In genomic region chr12:95859344-95859816, GRCh38 we compare ENCODE assay signal across 8 cellular contexts. TPM values are rescaled to one million over a fixed set of nuclear protein-coding genes. Genes with fewer than 3 reads are reported as not detected.
A peak's percentile ranks its signal among the peaks of the same experiment; 100 is the strongest.
DNase-seq lines count a peak whose midpoint lies in the region; ATAC-seq and TF ChIP-seq lines count a peak whose summit lies in the region.

No MANE protein-coding gene starts in this region.

- H3K9ac ChIP-seq in HCT116 (ENCODE audit: low read length) (peak overlapping the region; percentile 91), OCI-LY1 (ENCODE audit: low read length) (peak overlapping the region; percentile 76), mesenchymal stem cell (ENCODE audit: low read length) (peak overlapping the region; percentile 97)

- no peak overlapping the region for H2BK12ac ChIP-seq in mesenchymal stem cell (ENCODE audit: low read length in 2 of 2)

- BruUV-seq in HCT116 (replicated peaks; lab: Mats Ljungman, UMichigan) = TSS peak; percentile 37

- H2AFZ ChIP-seq in HCT116 (ENCODE audit: low read depth, low read length, poor library complexity, severe bottlenecking) = no peak overlapping the region
- no peak overlapping the region for H2AFZ ChIP-seq in OCI-LY1 (ENCODE audit: low read length)
- peak overlapping the region; percentile 46 for H2AFZ ChIP-seq in mesenchymal stem cell (ENCODE audit: low read depth, low read length)

- H3K4me3 ChIP-seq in HCT116 (replicated peaks in 1 of 2; ENCODE audit: low read depth in 1 of 2, low read length in 2 of 2) (peak overlapping the region; percentile 83 to 94), OCI-LY1 (ENCODE audit: low read depth, low read length, poor library complexity, severe bottlenecking) (peak overlapping the region; percentile 79), mesenchymal stem cell (ENCODE audit: insufficient read depth in 1 of 2, low read depth in 1 of 2, low read length in 2 of 2) (peak overlapping the region; percentile 75 to 99)

- H3K9me2 ChIP-seq in HCT116 (ENCODE audit: insufficient read depth) (no peaks in the 10 kb centered on the region), OCI-LY1 (ENCODE audit: low read depth, low read length) (no peaks in the 10 kb centered on the region)

- peak; percentile 56 for DNase-seq in Daoy (ENCODE audit: low read depth)
- no peak for DNase-seq in HCT116 (ENCODE audit: low read depth, low spot score)
- DNase-seq in cerebellum (ENCODE audit: low spot score) = peak; percentile 8
- DNase-seq in mesenchymal stem cell = peak; percentile 58
- no peak for DNase-seq in UCSD-AML1 (lab: John Stamatoyannopoulos, UW; ENCODE audit: unreplicated experiment)
- DNase-seq in HFFc6 = no peak

- CTCF ChIA-PET in HCT116 (lab: Charles Lee) = no interaction called here

- H3F3A ChIP-seq in OCI-LY1 (ENCODE audit: insufficient read depth, low read length) = no peaks in the 10 kb centered on the region

- no peak overlapping the region for H2AK5ac ChIP-seq in mesenchymal stem cell (ENCODE audit: low read length, severe bottlenecking)

- H3K27me3 ChIP-seq in HCT116 (ENCODE audit: insufficient read depth, low read length) (no peaks in the 10 kb centered on the region), OCI-LY1 (ENCODE audit: insufficient read depth, low read length) (no peaks in the 10 kb centered on the region), mesenchymal stem cell (ENCODE audit: control insufficient read depth in 1 of 2, insufficient read depth in 1 of 2, low read length in 2 of 2) (peaks cover 0 to 4% of the 10 kb centered on the region in 2 experiments)

- no peak for TF ChIP-seq CTCF in HCT116 (IDR thresholded peaks at IDR 0.05 in 2 of 3, conservative IDR thresholded peaks at IDR 0.05 in 1 of 3; ENCODE audit: borderline replicate concordance in 1 of 3, insufficient read depth in 1 of 3, low read depth in 2 of 3, low read length in 2 of 3)
- TF ChIP-seq CTCF in OCI-LY1 (IDR thresholded peaks at IDR 0.05; ENCODE audit: low read length) = no peak
- no peak for TF ChIP-seq CTCF in HFFc6 (IDR thresholded peaks at IDR 0.05)

- H3K4ac ChIP-seq in mesenchymal stem cell (ENCODE audit: low read depth in 1 of 2, low read length in 2 of 2) = no peak overlapping the region

- peak overlapping the region; percentile 95 for H4K8ac ChIP-seq in mesenchymal stem cell (ENCODE audit: low read length)

- H3K9me3 ChIP-seq in HCT116 (ENCODE audit: control insufficient read depth in 1 of 2, insufficient read depth in 1 of 2, low read depth in 1 of 2, low read length in 2 of 2) (no peaks in the 10 kb centered on the region), OCI-LY1 (ENCODE audit: low read length) (no peaks in the 10 kb centered on the region), mesenchymal stem cell (ENCODE audit: control insufficient read depth, low read length) (no peaks in the 10 kb centered on the region)

- H3K23ac ChIP-seq in mesenchymal stem cell (ENCODE audit: low read length in 2 of 2) = no peak overlapping the region

- peak; percentile 26 for ATAC-seq in HCT116
- no peak for ATAC-seq in GM19452 (IDR thresholded peaks at IDR 0.05; ENCODE audit: unreplicated experiment)

- H3K14ac ChIP-seq in mesenchymal stem cell (ENCODE audit: low read length in 2 of 2) = no peak overlapping the region

- no peak overlapping the region for H3K4me3 Mint-ChIP-seq in HFFc6

- intact Hi-C loops in HCT116 (cut with micrococcal nuclease) = no loop called here

- no peak for TF ChIP-seq POLR2A in HCT116 (IDR thresholded peaks at IDR 0.05; ENCODE audit: borderline replicate concordance, extremely low read depth, insufficient read depth, insufficient read length)

- H3K18ac ChIP-seq in mesenchymal stem cell (ENCODE audit: low read depth in 1 of 2, low read length in 2 of 2) = no peak overlapping the region

- no peak overlapping the region for H4K91ac ChIP-seq in mesenchymal stem cell (ENCODE audit: low read length)

- no peak overlapping the region for H3K27ac Mint-ChIP-seq in HFFc6

- peaks cover 2% of the 10 kb centered on the region for H3K79me1 ChIP-seq in mesenchymal stem cell (replicated peaks; ENCODE audit: low read length, poor library complexity, severe bottlenecking)

- H3K27me3 Mint-ChIP-seq in HFFc6 (ENCODE audit: insufficient read depth) = peaks cover 2% of the 10 kb centered on the region

- POLR2A ChIA-PET in HCT116 (lab: Charles Lee) = no interaction called here

- peaks cover 26% of the 10 kb centered on the region for H3K36me3 Mint-ChIP-seq in HFFc6 (ENCODE audit: low read depth)

- H3K36me3 ChIP-seq in HCT116 (ENCODE audit: control insufficient read depth in 1 of 2, insufficient read depth in 2 of 2, low read length in 2 of 2) = peaks cover 20 to 33% of the 10 kb centered on the region in 2 experiments
- peaks cover 39% of the 10 kb centered on the region for H3K36me3 ChIP-seq in OCI-LY1 (ENCODE audit: insufficient read depth, low read length)
- peaks cover 7 to 34% of the 10 kb centered on the region in 2 experiments for H3K36me3 ChIP-seq in mesenchymal stem cell (ENCODE audit: control insufficient read depth in 1 of 2, insufficient read depth in 2 of 2, low read depth in 1 of 2, low read length in 2 of 2)

- peak overlapping the region; percentile 46 for H2BK15ac ChIP-seq in mesenchymal stem cell (ENCODE audit: low read depth, poor library complexity, severe bottlenecking)

- H3K4me2 ChIP-seq in HCT116 (ENCODE audit: low read length) (peak overlapping the region; percentile 65), OCI-LY1 (ENCODE audit: low read length) (peak overlapping the region; percentile 77), mesenchymal stem cell (ENCODE audit: low read length, poor library complexity, severe bottlenecking) (peak overlapping the region; percentile 73)

- 0 out of 2 replicates have a peak, but pooled peaks cover 6% of the 10 kb centered on the region for H3K4me1 Mint-ChIP-seq in HFFc6 (ENCODE audit: low read depth)

- H2BK5ac ChIP-seq in mesenchymal stem cell (ENCODE audit: low read depth, low read length, poor library complexity, severe bottlenecking) = no peak overlapping the region

- H3K79me2 ChIP-seq in HCT116 (ENCODE audit: insufficient read depth, low read length) = peaks cover 57% of the 10 kb centered on the region
- H3K79me2 ChIP-seq in OCI-LY1 (ENCODE audit: insufficient read depth, low read length) = peaks cover 38% of the 10 kb centered on the region

- H3K27ac ChIP-seq in HCT116 (ENCODE audit: low read depth, low read length) = peak overlapping the region; percentile 64
- H3K27ac ChIP-seq in OCI-LY1 (ENCODE audit: low read depth, low read length, poor library complexity, severe bottlenecking) = peak overlapping the region; percentile 58
- peak overlapping the region; percentile 67 for H3K27ac ChIP-seq in mesenchymal stem cell (ENCODE audit: low read length, poor library complexity, severe bottlenecking)

- no peak overlapping the region for H2BK120ac ChIP-seq in mesenchymal stem cell (ENCODE audit: low read depth, low read length)

- under 1% methylated on average over 11 of the region's 13 CpGs for WGBS in mesenchymal stem cell

- TF ChIP-seq RAD21 in HCT116 (IDR thresholded peaks at IDR 0.05; ENCODE audit: low read depth) = no peak

- H3K4me1 ChIP-seq in HCT116 (ENCODE audit: control insufficient read depth in 1 of 2, insufficient read depth in 2 of 2, low read length in 2 of 2) (peaks cover 8 to 26% of the 10 kb centered on the region in 2 experiments), OCI-LY1 (ENCODE audit: insufficient read depth, low read length, severe bottlenecking) (peaks cover 23% of the 10 kb centered on the region), mesenchymal stem cell (ENCODE audit: control insufficient read depth, insufficient read depth, low read depth, low read length) (peaks cover 3% of the 10 kb centered on the region)

- no peaks in the 10 kb centered on the region for H3K9me3 Mint-ChIP-seq in HFFc6

- H4K20me1 ChIP-seq in HCT116 (ENCODE audit: insufficient read depth) (peaks cover 14% of the 10 kb centered on the region; the same call in 1 of the 2 replicates), OCI-LY1 (ENCODE audit: insufficient read depth, low read length) (no peaks in the 10 kb centered on the region)

- RAD21 ChIA-PET in HCT116 (lab: Charles Lee; ENCODE audit: low non-redundant PET in 1 of 2, low total read pairs in 2 of 2, uncharacterized antibody in 2 of 2, unreplicated experiment in 2 of 2) = no interaction called here

TF ChIP-seq in HCT116, 20 proteins besides CTCF, POLR2A, EP300 and RAD21:
- TF ChIP-seq CEBPB (IDR thresholded peaks at IDR 0.05; ENCODE audit: low read depth) (no peak), ZBTB33 (IDR thresholded peaks at IDR 0.05; ENCODE audit: extremely low read depth, insufficient replicate concordance, low read length) (no peak), CBX3 (IDR thresholded peaks at IDR 0.05; ENCODE audit: low read depth) (no peak), SP1 (IDR thresholded peaks at IDR 0.05; ENCODE audit: low read depth) (no peak), ZFX (IDR thresholded peaks at IDR 0.05) (no peak), ZNF274 (IDR thresholded peaks at IDR 0.05; ENCODE audit: low read depth, low read length) (no peak), JUND (IDR thresholded peaks at IDR 0.05) (no peak), YY1 (IDR thresholded peaks at IDR 0.05; ENCODE audit: extremely low read depth, insufficient replicate concordance, low read depth, low read length) (no peak), EGR1 (IDR thresholded peaks at IDR 0.05; ENCODE audit: low read depth) (no peak), ELF1 (IDR thresholded peaks at IDR 0.05; ENCODE audit: borderline replicate concordance, low read depth) (no peak)

RNA-seq across cellular contexts. Expression of gene SNRPF, which starts 0.6 kb away (rescaled TPM):
- 43.8 and 51.4 TPM in 2 replicates for total RNA-seq in Daoy (2014; rRNA removed; shearing (Covaris generic))
- total RNA-seq in HCT116 (2021; ENCODE audit: unreplicated experiment) (56.3 TPM), cerebellum (26.8 TPM)
- polyA plus RNA-seq in HCT116 (2012) = 77.5 and 113 TPM in 2 replicates
- polyA plus RNA-seq in mesenchymal stem cell (2013, experiment 1 of 2) = 34.9 TPM
- 36.0 TPM for polyA plus RNA-seq in mesenchymal stem cell (2013, experiment 2 of 2)
- 10 to 100 TPM; 24.2 to 31.9 (median 27.8) TPM for total RNA-seq in HFFc6 (2021; fragmentation: NEBNext Ultra II Directional; extraction: Animal tissue kit (Norgen Biotek cat#: 25700))

Comparison
In these comparisons a context has a peak if more than half of its experiments do, and no peak if none do; other contexts are left out.
1. DNase-seq: peak in Daoy (single experiment), cerebellum (single experiment) and mesenchymal stem cell (single experiment); none in HCT116 (single experiment), UCSD-AML1 (single experiment) and HFFc6 (single experiment).
2. Peak in every context shown above with its lines, with median percentiles within 50 percentile points of each other: H3K27ac ChIP-seq, H3K4me2 ChIP-seq, H3K4me3 ChIP-seq and H3K9ac ChIP-seq.